Comparison of ENCODE assay signal across 1 cellular context in the genomic region with DNA sequence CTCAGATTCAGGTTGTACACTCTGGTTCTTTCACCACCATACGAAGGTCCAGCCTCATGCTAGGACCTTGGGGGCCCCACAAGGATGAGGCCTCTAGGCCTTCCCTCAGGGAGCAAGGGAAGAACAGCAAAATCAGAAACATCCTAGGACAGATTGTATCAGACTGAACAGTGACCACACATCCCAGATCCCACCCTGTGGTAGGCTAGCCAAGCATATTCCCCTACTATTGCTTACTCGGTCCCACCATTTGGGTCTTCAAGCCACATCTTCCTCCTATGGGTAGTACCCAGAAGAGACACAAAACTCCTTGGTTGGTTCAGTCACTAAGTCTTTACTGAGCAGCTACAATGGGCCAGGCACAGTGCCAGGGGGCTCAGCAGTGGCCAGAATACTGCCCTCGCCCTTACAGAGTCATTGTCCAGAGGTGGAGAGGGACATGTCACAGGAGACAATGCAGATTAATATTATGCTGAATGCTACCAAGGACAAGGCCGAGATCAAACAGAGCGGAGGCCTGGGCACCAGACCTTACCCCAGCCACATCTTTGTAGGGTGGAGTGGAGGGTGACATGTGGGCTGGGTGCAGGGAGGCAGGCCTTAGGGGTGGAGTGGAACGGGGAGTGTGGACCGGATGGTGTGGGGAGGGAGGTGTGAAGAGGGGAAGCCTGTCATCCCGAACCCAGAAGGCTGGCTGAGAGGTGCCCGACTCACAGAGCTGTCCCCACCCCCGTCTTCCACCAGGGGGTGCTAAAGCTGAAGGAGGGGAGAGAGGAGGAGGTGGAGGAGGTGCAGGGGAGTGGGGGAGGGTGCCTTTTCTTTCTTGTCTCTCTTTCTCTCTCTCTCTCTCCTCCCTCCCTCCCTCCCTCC.
TF ChIP-seq lines count a peak whose summit lies in the region.

No MANE protein-coding gene starts in this region.

TF ChIP-seq in GM12878, 131 proteins besides CTCF, POLR2A, EP300 and RAD21 (continued from another document and continues in another):
- no peak for TF ChIP-seq ZNF207 (IDR thresholded peaks at IDR 0.05; ENCODE audit: borderline replicate concordance)
- TF ChIP-seq SIX5 (IDR thresholded peaks at IDR 0.05; ENCODE audit: low read depth, low read length, severe bottlenecking), result no peak
- TF ChIP-seq, protein P1, sequence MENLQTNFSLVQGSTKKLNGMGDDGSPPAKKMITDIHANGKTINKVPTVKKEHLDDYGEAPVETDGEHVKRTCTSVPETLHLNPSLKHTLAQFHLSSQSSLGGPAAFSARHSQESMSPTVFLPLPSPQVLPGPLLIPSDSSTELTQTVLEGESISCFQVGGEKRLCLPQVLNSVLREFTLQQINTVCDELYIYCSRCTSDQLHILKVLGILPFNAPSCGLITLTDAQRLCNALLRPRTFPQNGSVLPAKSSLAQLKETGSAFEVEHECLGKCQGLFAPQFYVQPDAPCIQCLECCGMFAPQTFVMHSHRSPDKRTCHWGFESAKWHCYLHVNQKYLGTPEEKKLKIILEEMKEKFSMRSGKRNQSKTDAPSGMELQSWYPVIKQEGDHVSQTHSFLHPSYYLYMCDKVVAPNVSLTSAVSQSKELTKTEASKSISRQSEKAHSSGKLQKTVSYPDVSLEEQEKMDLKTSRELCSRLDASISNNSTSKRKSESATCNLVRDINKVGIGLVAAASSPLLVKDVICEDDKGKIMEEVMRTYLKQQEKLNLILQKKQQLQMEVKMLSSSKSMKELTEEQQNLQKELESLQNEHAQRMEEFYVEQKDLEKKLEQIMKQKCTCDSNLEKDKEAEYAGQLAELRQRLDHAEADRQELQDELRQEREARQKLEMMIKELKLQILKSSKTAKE (IDR thresholded peaks at IDR 0.05; ENCODE audit: low read depth, poor library complexity, severe bottlenecking), result no peak
- TF ChIP-seq SMAD5 (IDR thresholded peaks at IDR 0.05; ENCODE audit: low read depth), result no peak
- no peak for TF ChIP-seq ZNF384 (IDR thresholded peaks at IDR 0.05; ENCODE audit: borderline replicate concordance, low read depth, low read length)
- TF ChIP-seq MXI1 (IDR thresholded peaks at IDR 0.05; ENCODE audit: low read depth, low read length), result peak; percentile 20; the same call in 1 of the 2 replicates
- TF ChIP-seq MYB (IDR thresholded peaks at IDR 0.05; ENCODE audit: borderline replicate concordance, low read depth, low read length), result no peak
- TF ChIP-seq NFYA (IDR thresholded peaks at IDR 0.05; ENCODE audit: borderline replicate concordance, low read depth, low read length), result no peak
- no peak for TF ChIP-seq CEBPB (IDR thresholded peaks at IDR 0.05; ENCODE audit: borderline replicate concordance in 1 of 2, low read depth in 2 of 2, low read length in 2 of 2)
- peak; percentile 32 to 37; a peak in 1 of 4 replicates for TF ChIP-seq BHLHE40 (IDR thresholded peaks at IDR 0.05; ENCODE audit: borderline replicate concordance in 1 of 2, low read depth in 2 of 2, low read length in 1 of 2)
- no peak for TF ChIP-seq SMAD1 (IDR thresholded peaks at IDR 0.05; ENCODE audit: low read depth, partially characterized antibody)
- no peak for TF ChIP-seq KAT2A (conservative IDR thresholded peaks at IDR 0.05; ENCODE audit: control insufficient read depth, low read depth, low read length)
- TF ChIP-seq FOXK2 (IDR thresholded peaks at IDR 0.05), result no peak
- TF ChIP-seq, protein P2, sequence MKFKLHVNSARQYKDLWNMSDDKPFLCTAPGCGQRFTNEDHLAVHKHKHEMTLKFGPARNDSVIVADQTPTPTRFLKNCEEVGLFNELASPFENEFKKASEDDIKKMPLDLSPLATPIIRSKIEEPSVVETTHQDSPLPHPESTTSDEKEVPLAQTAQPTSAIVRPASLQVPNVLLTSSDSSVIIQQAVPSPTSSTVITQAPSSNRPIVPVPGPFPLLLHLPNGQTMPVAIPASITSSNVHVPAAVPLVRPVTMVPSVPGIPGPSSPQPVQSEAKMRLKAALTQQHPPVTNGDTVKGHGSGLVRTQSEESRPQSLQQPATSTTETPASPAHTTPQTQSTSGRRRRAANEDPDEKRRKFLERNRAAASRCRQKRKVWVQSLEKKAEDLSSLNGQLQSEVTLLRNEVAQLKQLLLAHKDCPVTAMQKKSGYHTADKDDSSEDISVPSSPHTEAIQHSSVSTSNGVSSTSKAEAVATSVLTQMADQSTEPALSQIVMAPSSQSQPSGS (IDR thresholded peaks at IDR 0.05; ENCODE audit: low read length), result no peak
- no peak for TF ChIP-seq EZH2 (IDR thresholded peaks at IDR 0.05; ENCODE audit: borderline replicate concordance, control insufficient read depth, low read depth, low read length)
- no peak for TF ChIP-seq ZBED1 (IDR thresholded peaks at IDR 0.05; ENCODE audit: borderline replicate concordance)
- TF ChIP-seq MYC (IDR thresholded peaks at IDR 0.05; ENCODE audit: insufficient read depth, insufficient read length, insufficient replicate concordance, low read length, severe bottlenecking), result no peak
- TF ChIP-seq, protein P3, sequence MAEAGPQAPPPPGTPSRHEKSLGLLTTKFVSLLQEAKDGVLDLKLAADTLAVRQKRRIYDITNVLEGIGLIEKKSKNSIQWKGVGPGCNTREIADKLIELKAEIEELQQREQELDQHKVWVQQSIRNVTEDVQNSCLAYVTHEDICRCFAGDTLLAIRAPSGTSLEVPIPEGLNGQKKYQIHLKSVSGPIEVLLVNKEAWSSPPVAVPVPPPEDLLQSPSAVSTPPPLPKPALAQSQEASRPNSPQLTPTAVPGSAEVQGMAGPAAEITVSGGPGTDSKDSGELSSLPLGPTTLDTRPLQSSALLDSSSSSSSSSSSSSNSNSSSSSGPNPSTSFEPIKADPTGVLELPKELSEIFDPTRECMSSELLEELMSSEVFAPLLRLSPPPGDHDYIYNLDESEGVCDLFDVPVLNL (IDR thresholded peaks at IDR 0.05; ENCODE audit: low read depth, low read length), result no peak
- TF ChIP-seq IKZF2 (IDR thresholded peaks at IDR 0.05), result peak; percentile 52 to 55; a peak in 2 of 4 replicates
- TF ChIP-seq, protein P4, sequence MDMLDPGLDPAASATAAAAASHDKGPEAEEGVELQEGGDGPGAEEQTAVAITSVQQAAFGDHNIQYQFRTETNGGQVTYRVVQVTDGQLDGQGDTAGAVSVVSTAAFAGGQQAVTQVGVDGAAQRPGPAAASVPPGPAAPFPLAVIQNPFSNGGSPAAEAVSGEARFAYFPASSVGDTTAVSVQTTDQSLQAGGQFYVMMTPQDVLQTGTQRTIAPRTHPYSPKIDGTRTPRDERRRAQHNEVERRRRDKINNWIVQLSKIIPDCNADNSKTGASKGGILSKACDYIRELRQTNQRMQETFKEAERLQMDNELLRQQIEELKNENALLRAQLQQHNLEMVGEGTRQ (IDR thresholded peaks at IDR 0.05; ENCODE audit: borderline replicate concordance, low read depth, low read length), result no peak
- no peak for TF ChIP-seq PAX8 (IDR thresholded peaks at IDR 0.05)
- peak in 1 of 2 experiments; percentile 64; a peak in 1 of 3 replicates for TF ChIP-seq EGR1 (IDR thresholded peaks at IDR 0.05; ENCODE audit: borderline replicate concordance in 1 of 2, low read depth in 2 of 2, low read length in 2 of 2)
- no peak for TF ChIP-seq SREBF1 (IDR thresholded peaks at IDR 0.05; ENCODE audit: low read length)
- TF ChIP-seq POU2F2 (IDR thresholded peaks at IDR 0.05; ENCODE audit: borderline replicate concordance, low read depth, low read length), result peak; percentile 75; the same call in 1 of the 3 replicates
- TF ChIP-seq, protein P5, sequence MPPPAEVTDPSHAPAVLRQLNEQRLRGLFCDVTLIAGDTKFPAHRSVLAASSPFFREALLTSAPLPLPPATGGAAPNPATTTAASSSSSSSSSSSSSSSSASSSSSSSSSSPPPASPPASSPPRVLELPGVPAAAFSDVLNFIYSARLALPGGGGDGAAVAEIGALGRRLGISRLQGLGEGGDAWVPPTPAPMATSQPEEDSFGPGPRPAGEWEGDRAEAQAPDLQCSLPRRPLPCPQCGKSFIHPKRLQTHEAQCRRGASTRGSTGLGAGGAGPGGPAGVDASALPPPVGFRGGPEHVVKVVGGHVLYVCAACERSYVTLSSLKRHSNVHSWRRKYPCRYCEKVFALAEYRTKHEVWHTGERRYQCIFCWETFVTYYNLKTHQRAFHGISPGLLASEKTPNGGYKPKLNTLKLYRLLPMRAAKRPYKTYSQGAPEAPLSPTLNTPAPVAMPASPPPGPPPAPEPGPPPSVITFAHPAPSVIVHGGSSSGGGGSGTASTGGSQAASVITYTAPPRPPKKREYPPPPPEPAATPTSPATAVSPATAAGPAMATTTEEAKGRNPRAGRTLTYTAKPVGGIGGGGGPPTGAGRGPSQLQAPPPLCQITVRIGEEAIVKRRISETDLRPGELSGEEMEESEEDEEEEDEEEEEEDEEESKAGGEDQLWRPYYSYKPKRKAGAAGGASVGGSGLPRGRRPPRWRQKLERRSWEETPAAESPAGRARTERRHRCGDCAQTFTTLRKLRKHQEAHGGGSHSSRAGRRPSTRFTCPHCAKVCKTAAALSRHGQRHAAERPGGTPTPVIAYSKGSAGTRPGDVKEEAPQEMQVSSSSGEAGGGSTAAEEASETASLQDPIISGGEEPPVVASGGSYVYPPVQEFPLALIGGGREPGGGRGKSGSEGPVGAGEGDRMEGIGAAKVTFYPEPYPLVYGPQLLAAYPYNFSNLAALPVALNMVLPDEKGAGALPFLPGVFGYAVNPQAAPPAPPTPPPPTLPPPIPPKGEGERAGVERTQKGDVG (CRISPR knock-in tag; IDR thresholded peaks at IDR 0.05), result no peak
- no peak for TF ChIP-seq ETV6 (conservative IDR thresholded peaks at IDR 0.05 in 1 of 2, IDR thresholded peaks at IDR 0.05 in 1 of 2; ENCODE audit: borderline replicate concordance in 1 of 2, low read depth in 1 of 2)
- TF ChIP-seq WRNIP1 (IDR thresholded peaks at IDR 0.05; ENCODE audit: borderline replicate concordance, low read depth, low read length), result no peak
- TF ChIP-seq, protein P6, sequence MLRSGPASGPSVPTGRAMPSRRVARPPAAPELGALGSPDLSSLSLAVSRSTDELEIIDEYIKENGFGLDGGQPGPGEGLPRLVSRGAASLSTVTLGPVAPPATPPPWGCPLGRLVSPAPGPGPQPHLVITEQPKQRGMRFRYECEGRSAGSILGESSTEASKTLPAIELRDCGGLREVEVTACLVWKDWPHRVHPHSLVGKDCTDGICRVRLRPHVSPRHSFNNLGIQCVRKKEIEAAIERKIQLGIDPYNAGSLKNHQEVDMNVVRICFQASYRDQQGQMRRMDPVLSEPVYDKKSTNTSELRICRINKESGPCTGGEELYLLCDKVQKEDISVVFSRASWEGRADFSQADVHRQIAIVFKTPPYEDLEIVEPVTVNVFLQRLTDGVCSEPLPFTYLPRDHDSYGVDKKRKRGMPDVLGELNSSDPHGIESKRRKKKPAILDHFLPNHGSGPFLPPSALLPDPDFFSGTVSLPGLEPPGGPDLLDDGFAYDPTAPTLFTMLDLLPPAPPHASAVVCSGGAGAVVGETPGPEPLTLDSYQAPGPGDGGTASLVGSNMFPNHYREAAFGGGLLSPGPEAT (IDR thresholded peaks at IDR 0.05; ENCODE audit: low read depth), result 0 out of 2 replicates have a peak, but pooled peaks have one; percentile 31
- no peak for TF ChIP-seq CBFB (IDR thresholded peaks at IDR 0.05; ENCODE audit: low read depth)
- no peak for TF ChIP-seq HDAC6 (IDR thresholded peaks at IDR 0.05; ENCODE audit: unreplicated experiment)
- TF ChIP-seq FOXM1 (IDR thresholded peaks at IDR 0.05; ENCODE audit: low read depth, low read length), result no peak; the same call in 1 of the 2 replicates
- peak; percentile 18 for TF ChIP-seq MEF2B (IDR thresholded peaks at IDR 0.05; ENCODE audit: partially characterized antibody, poor library complexity, severe bottlenecking)
- no peak for TF ChIP-seq CHD1 (IDR thresholded peaks at IDR 0.05; ENCODE audit: low read depth, low read length)
- TF ChIP-seq, protein P7, sequence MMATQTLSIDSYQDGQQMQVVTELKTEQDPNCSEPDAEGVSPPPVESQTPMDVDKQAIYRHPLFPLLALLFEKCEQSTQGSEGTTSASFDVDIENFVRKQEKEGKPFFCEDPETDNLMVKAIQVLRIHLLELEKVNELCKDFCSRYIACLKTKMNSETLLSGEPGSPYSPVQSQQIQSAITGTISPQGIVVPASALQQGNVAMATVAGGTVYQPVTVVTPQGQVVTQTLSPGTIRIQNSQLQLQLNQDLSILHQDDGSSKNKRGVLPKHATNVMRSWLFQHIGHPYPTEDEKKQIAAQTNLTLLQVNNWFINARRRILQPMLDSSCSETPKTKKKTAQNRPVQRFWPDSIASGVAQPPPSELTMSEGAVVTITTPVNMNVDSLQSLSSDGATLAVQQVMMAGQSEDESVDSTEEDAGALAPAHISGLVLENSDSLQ (IDR thresholded peaks at IDR 0.05), result peak; percentile 68
- TF ChIP-seq, protein P8, sequence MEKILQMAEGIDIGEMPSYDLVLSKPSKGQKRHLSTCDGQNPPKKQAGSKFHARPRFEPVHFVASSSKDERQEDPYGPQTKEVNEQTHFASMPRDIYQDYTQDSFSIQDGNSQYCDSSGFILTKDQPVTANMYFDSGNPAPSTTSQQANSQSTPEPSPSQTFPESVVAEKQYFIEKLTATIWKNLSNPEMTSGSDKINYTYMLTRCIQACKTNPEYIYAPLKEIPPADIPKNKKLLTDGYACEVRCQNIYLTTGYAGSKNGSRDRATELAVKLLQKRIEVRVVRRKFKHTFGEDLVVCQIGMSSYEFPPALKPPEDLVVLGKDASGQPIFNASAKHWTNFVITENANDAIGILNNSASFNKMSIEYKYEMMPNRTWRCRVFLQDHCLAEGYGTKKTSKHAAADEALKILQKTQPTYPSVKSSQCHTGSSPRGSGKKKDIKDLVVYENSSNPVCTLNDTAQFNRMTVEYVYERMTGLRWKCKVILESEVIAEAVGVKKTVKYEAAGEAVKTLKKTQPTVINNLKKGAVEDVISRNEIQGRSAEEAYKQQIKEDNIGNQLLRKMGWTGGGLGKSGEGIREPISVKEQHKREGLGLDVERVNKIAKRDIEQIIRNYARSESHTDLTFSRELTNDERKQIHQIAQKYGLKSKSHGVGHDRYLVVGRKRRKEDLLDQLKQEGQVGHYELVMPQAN (conservative IDR thresholded peaks at IDR 0.05), result no peak
- TF ChIP-seq ZNF622 (IDR thresholded peaks at IDR 0.05), result no peak
- TF ChIP-seq TAF1 (IDR thresholded peaks at IDR 0.05; ENCODE audit: borderline replicate concordance, low read depth, low read length), result no peak
- no peak for TF ChIP-seq SREBF2 (IDR thresholded peaks at IDR 0.05; ENCODE audit: low read length)
- TF ChIP-seq KLF5 (IDR thresholded peaks at IDR 0.05; ENCODE audit: partially characterized antibody), result no peak
- TF ChIP-seq, protein P9, sequence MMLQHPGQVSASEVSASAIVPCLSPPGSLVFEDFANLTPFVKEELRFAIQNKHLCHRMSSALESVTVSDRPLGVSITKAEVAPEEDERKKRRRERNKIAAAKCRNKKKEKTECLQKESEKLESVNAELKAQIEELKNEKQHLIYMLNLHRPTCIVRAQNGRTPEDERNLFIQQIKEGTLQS (IDR thresholded peaks at IDR 0.05; ENCODE audit: borderline replicate concordance, extremely low read depth, low read depth, low read length), result no peak
- TF ChIP-seq, protein P10, sequence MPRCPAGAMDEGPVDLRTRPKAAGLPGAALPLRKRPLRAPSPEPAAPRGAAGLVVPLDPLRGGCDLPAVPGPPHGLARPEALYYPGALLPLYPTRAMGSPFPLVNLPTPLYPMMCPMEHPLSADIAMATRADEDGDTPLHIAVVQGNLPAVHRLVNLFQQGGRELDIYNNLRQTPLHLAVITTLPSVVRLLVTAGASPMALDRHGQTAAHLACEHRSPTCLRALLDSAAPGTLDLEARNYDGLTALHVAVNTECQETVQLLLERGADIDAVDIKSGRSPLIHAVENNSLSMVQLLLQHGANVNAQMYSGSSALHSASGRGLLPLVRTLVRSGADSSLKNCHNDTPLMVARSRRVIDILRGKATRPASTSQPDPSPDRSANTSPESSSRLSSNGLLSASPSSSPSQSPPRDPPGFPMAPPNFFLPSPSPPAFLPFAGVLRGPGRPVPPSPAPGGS (IDR thresholded peaks at IDR 0.05; ENCODE audit: borderline replicate concordance, insufficient read depth, low read depth, low read length, poor library complexity, severe bottlenecking), result peak; percentile 44
- no peak for TF ChIP-seq NFXL1 (IDR thresholded peaks at IDR 0.05; ENCODE audit: borderline replicate concordance)
